ENCODE assay signal across 8 cellular contexts in genomic region chr10:62046522-62047239, GRCh38.
DNase-seq lines count a peak whose midpoint lies in the region; ATAC-seq and TF ChIP-seq lines count a peak whose summit lies in the region.

No MANE protein-coding gene starts in this region.

- peak overlapping the region; percentile 54 to 80 for H4K8ac ChIP-seq in IMR-90 (ENCODE audit: low read depth in 2 of 2, low read length in 2 of 2)

- H3K36me3 ChIP-seq in IMR-90 (ENCODE audit: control insufficient read depth, insufficient read depth, low read length) (peaks cover 12% of the 10 kb centered on the region), thoracic aorta (no peaks in the 10 kb centered on the region)

- TF ChIP-seq RAD21 in IMR-90 (IDR thresholded peaks at IDR 0.05; ENCODE audit: low read length) = no peak

- peak overlapping the region; percentile 60; the same call in 1 of the 2 replicates for H3K56ac ChIP-seq in IMR-90 (ENCODE audit: extremely low read depth, insufficient read depth, low read length)

- peak overlapping the region; percentile 99 for H3K27ac Mint-ChIP-seq in activated T-helper 1 cell treated with anti-CD3 and anti-CD28 coated beads, Interleukin-12 subunit alpha, Interleukin-12 subunit beta, Interleukin-2, Interleukin-4 antibody, amounts not matched to agents 30 ng/mL and 10 ng/mL and 1 ng/mL, durations not matched to agents 14 hours and 24 hours and 36 hours

- peak overlapping the region; percentile 82 for H3K14ac ChIP-seq in IMR-90 (replicated peaks; ENCODE audit: low read depth, low read length)

- H3K36me3 Mint-ChIP-seq in activated T-helper 1 cell treated with anti-CD3 and anti-CD28 coated beads, Interleukin-12 subunit alpha, Interleukin-12 subunit beta, Interleukin-2, Interleukin-4 antibody, amounts not matched to agents 30 ng/mL and 10 ng/mL and 1 ng/mL, durations not matched to agents 14 hours and 24 hours and 36 hours (ENCODE audit: low read depth) = peaks cover 38% of the 10 kb centered on the region

- TF ChIP-seq CTCF in GM10266 (IDR thresholded peaks at IDR 0.05; ENCODE audit: control insufficient read depth, insufficient read depth, low read depth, missing control alignments) (no peak), IMR-90 (conservative IDR thresholded peaks at IDR 0.05; ENCODE audit: low read depth, low read length) (no peak), thoracic aorta (IDR thresholded peaks at IDR 0.05) (no peak)

- H3K27me3 ChIP-seq in IMR-90 (ENCODE audit: control insufficient read depth, insufficient read depth, low read length) (no peaks in the 10 kb centered on the region), thoracic aorta (replicated peaks; ENCODE audit: insufficient read depth) (no peaks in the 10 kb centered on the region)

- H4K20me1 ChIP-seq in IMR-90 (ENCODE audit: insufficient read depth, low read length) = peaks cover 7% of the 10 kb centered on the region; the same call in 1 of the 2 replicates

- no peak overlapping the region for H3K4me3 ChIP-seq in IMR-90 (ENCODE audit: insufficient read depth, low read depth, low read length)
- peak overlapping the region; percentile 54 for H3K4me3 ChIP-seq in thoracic aorta

- peak overlapping the region; percentile 72 for H3K18ac ChIP-seq in IMR-90 (ENCODE audit: low read depth, low read length)

- peak overlapping the region; percentile 41 for H3K4me2 ChIP-seq in IMR-90 (ENCODE audit: low read depth, low read length)

- peak overlapping the region; percentile 96 for H3K4me3 Mint-ChIP-seq in activated T-helper 1 cell treated with anti-CD3 and anti-CD28 coated beads, Interleukin-12 subunit alpha, Interleukin-12 subunit beta, Interleukin-2, Interleukin-4 antibody, amounts not matched to agents 30 ng/mL and 10 ng/mL and 1 ng/mL, durations not matched to agents 14 hours and 24 hours and 36 hours

- POLR2A ChIA-PET in IMR-90 (lab: Charles Lee; ENCODE audit: unreplicated experiment) = interaction anchor here (0.5 to 0.6 kb wide), 4 partner anchors 18 to 1550 kb away, joined by 3 to 18 read pairs (median 8); no protein-coding TSS in a partner anchor

- H3K23ac ChIP-seq in IMR-90 (ENCODE audit: low read depth, low read length) = peak overlapping the region; percentile 78

- peak overlapping the region; percentile 56 for H4K5ac ChIP-seq in IMR-90 (ENCODE audit: low read depth, low read length)

- peaks cover 86% of the 10 kb centered on the region for H3K4me1 Mint-ChIP-seq in activated T-helper 1 cell treated with anti-CD3 and anti-CD28 coated beads, Interleukin-12 subunit alpha, Interleukin-12 subunit beta, Interleukin-2, Interleukin-4 antibody, amounts not matched to agents 30 ng/mL and 10 ng/mL and 1 ng/mL, durations not matched to agents 14 hours and 24 hours and 36 hours (ENCODE audit: low read depth)

- H3K27ac ChIP-seq in IMR-90 (ENCODE audit: insufficient read depth, low read length) = peak overlapping the region; percentile 88
- peak overlapping the region; percentile 92 to 96 for H3K27ac ChIP-seq in thoracic aorta

- no peaks in the 10 kb centered on the region for H3K9me3 ChIP-seq in IMR-90 (ENCODE audit: control insufficient read depth, insufficient read depth, low read length)
- H3K9me3 ChIP-seq in thoracic aorta = no peaks in the 10 kb centered on the region

- in situ Hi-C loops in IMR-90 (cut with MboI; ENCODE audit: low sequenced_read_pairs) = loop anchor here (25.0 kb wide), 3 partner anchors 541 to 1234 kb away; partner anchors contain the start of genes ADO and EGR2

- H2BK5ac ChIP-seq in IMR-90 (ENCODE audit: low read depth, low read length, poor library complexity, severe bottlenecking) = peak overlapping the region; percentile 65

- H3K4me1 ChIP-seq in IMR-90 (ENCODE audit: control insufficient read depth, insufficient read depth, low read length) (peaks cover 23% of the 10 kb centered on the region), thoracic aorta (ENCODE audit: control insufficient read depth in 1 of 2, low read depth in 2 of 2) (peaks cover 48 to 59% of the 10 kb centered on the region in 2 donors)

- peak overlapping the region; percentile 86 for H2BK120ac ChIP-seq in IMR-90 (ENCODE audit: low read depth, low read length)

- no TSS peak for BruUV-seq in IMR-90 (replicated peaks; lab: Mats Ljungman, UMichigan)

- intact Hi-C loops in IMR-90 (cut with micrococcal nuclease) = loop anchor here (10.0 kb wide), 2 partner anchors 758 to 1082 kb away; partner anchors contain the start of gene ADO
- intact Hi-C loops in activated T-helper 1 cell treated with anti-CD3 and anti-CD28 coated beads, Interleukin-12 subunit alpha, Interleukin-12 subunit beta, Interleukin-2, Interleukin-4 antibody, amounts not matched to agents 30 ng/mL and 10 ng/mL and 1 ng/mL, durations not matched to agents 14 hours and 24 hours and 36 hours (cut with micrococcal nuclease) = loop anchor here (1.0 to 10.0 kb wide), 5 partner anchors 26 to 808 kb away; no protein-coding TSS in a partner anchor

- WGBS in IMR-90 (ENCODE audit: extremely low coverage in 2 of 2, insufficient read length in 1 of 2), 2 experiments = 40% methylated on average over 1 of the region's 4 CpGs; no CpG with 5 or more reads in 1 of the 2 experiments

- peak overlapping the region; percentile 92 for H3K4ac ChIP-seq in IMR-90 (ENCODE audit: low read depth, low read length)

- H3K9ac ChIP-seq in IMR-90 (ENCODE audit: low read depth, low read length) = peak overlapping the region; percentile 54

- dilution Hi-C loops in IMR-90 (cut with HindIII; ENCODE audit: low sequenced_read_pairs, unreplicated experiment) = no loop called here

- CTCF ChIA-PET in IMR-90 (lab: Yijun Ruan, JAX) = interaction anchor here (1.0 to 1.2 kb wide), 2 partner anchors 8 to 25 kb away, joined by 3 to 6 read pairs; no protein-coding TSS in a partner anchor

- no peak overlapping the region for H2AFZ ChIP-seq in IMR-90 (replicated peaks; ENCODE audit: low read length, poor library complexity)

- peak overlapping the region; percentile 84 for H2BK15ac ChIP-seq in IMR-90 (ENCODE audit: low read depth, low read length)

- H2AK5ac ChIP-seq in IMR-90 (ENCODE audit: low read depth, low read length) = peak overlapping the region; percentile 66

- peaks cover 19% of the 10 kb centered on the region for H3K9me1 ChIP-seq in IMR-90 (ENCODE audit: insufficient read depth, low read length)

- ATAC-seq in GM21423 (IDR thresholded peaks at IDR 0.05; ENCODE audit: unreplicated experiment) = peak; percentile 54
- no peak for ATAC-seq in IMR-90 (ENCODE audit: low read depth)
- no peak for ATAC-seq in thoracic aorta (ENCODE audit: insufficient number of reproducible peaks, low FRiP score, low read depth)

- DNase-seq in GM10266 (ENCODE audit: extremely low spot score) = peak; percentile 12
- peak; percentile 47 for DNase-seq in IMR-90
- no peak for DNase-seq in activated T-helper 1 cell treated with anti-CD3 and anti-CD28 coated beads, Interleukin-12 subunit alpha, Interleukin-12 subunit beta, Interleukin-2, Interleukin-4 antibody, amounts not matched to agents 30 ng/mL and 10 ng/mL and 1 ng/mL, durations not matched to agents 14 hours and 24 hours and 36 hours (ENCODE audit: low spot score)
- peak; percentile 76 for DNase-seq in islet precursor cell
- no peak for DNase-seq in thoracic aorta (ENCODE audit: low spot score)
- no peak for DNase-seq in NCI-H1930 (lab: John Stamatoyannopoulos, UW)
- DNase-seq in inferior parietal cortex (ENCODE audit: extremely low spot score) = no peak

- no peaks in the 10 kb centered on the region for H3K27me3 Mint-ChIP-seq in activated T-helper 1 cell treated with anti-CD3 and anti-CD28 coated beads, Interleukin-12 subunit alpha, Interleukin-12 subunit beta, Interleukin-2, Interleukin-4 antibody, amounts not matched to agents 30 ng/mL and 10 ng/mL and 1 ng/mL, durations not matched to agents 14 hours and 24 hours and 36 hours (ENCODE audit: insufficient read depth)

- TF ChIP-seq POLR2A in IMR-90 (IDR thresholded peaks at IDR 0.05; ENCODE audit: low read depth, low read length) = no peak

- H2AK9ac ChIP-seq in IMR-90 (replicated peaks; ENCODE audit: low read depth, low read length, poor library complexity) = peak overlapping the region; percentile 19

- peak overlapping the region; percentile 75 for H2BK20ac ChIP-seq in IMR-90 (ENCODE audit: low read depth, low read length)

- H4K91ac ChIP-seq in IMR-90 (ENCODE audit: insufficient read depth, low read depth, low read length) = peak overlapping the region; percentile 76

- no peaks in the 10 kb centered on the region for H3K9me3 Mint-ChIP-seq in activated T-helper 1 cell treated with anti-CD3 and anti-CD28 coated beads, Interleukin-12 subunit alpha, Interleukin-12 subunit beta, Interleukin-2, Interleukin-4 antibody, amounts not matched to agents 30 ng/mL and 10 ng/mL and 1 ng/mL, durations not matched to agents 14 hours and 24 hours and 36 hours

- H3K79me1 ChIP-seq in IMR-90 (ENCODE audit: low read depth in 1 of 2, low read length in 2 of 2) = peaks cover 11 to 53% of the 10 kb centered on the region in 2 experiments

TF ChIP-seq in IMR-90, 13 proteins besides CTCF, POLR2A, EP300 and RAD21:
- TF ChIP-seq FOS (IDR thresholded peaks at IDR 0.05; ENCODE audit: low read depth, low read length) (no peak), BHLHE40 (IDR thresholded peaks at IDR 0.05; ENCODE audit: low read depth, low read length) (no peak), RFX5 (IDR thresholded peaks at IDR 0.05; ENCODE audit: low read depth, low read length) (no peak), CEBPB (IDR thresholded peaks at IDR 0.05; ENCODE audit: low read depth, low read length) (peak; percentile 29; the same call in 1 of the 2 replicates), NFE2L2 (IDR thresholded peaks at IDR 0.05; ENCODE audit: low read depth, low read length) (no peak), MAFK (IDR thresholded peaks at IDR 0.05; ENCODE audit: low read depth, low read length) (no peak), MXI1 (IDR thresholded peaks at IDR 0.05; ENCODE audit: borderline replicate concordance, low read depth, low read length) (no peak), RCOR1 (IDR thresholded peaks at IDR 0.05; ENCODE audit: insufficient replicate concordance, low read length) (no peak), ELK1 (IDR thresholded peaks at IDR 0.05; ENCODE audit: borderline replicate concordance, low read depth, low read length) (no peak)

Comparison
In these comparisons a context has a peak if more than half of its experiments do, and no peak if none do; other contexts are left out.
1. DNase-seq: peak in GM10266 (single experiment), IMR-90 (single experiment) and islet precursor cell (single experiment); none in activated T-helper 1 cell treated with anti-CD3 and anti-CD28 coated beads, Interleukin-12 subunit alpha, Interleukin-12 subunit beta, Interleukin-2, Interleukin-4 antibody, amounts not matched to agents 30 ng/mL and 10 ng/mL and 1 ng/mL, durations not matched to agents 14 hours and 24 hours and 36 hours (single experiment), thoracic aorta (single experiment), NCI-H1930 (0 of 2) and inferior parietal cortex (single experiment).